In the genomic region with DNA sequence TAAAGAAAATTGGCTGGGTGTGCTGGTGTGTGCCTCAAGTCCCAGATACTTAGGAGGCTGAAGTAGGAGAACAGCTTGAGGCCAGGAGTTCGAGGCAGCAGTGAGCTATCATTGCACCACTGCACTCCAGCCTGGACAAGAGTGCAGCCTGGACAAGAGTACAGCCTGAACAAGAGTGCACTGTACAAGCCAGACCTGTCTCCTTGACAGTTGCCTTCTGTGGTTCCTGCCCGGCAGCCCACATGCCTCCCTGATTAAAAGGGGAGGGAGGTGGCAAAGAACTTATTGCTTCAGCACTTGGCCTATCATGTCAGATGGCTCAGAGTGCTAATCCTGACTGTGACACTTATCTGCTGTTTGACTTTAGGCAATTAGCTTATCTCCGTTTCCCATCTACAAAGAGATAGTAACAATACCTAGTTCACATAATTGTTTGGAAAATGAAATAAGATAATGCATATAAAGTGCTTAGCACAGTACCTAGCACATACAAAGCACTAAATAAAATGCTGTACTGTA, we compare ENCODE assay signal across 19 cellular contexts.
"Had no signal": no experiment of that assay in that cellular context is flagged by ENCODE, and none has a peak within 500 bp of the region (broad histone marks: within the 10 kb centered on the region; RNA-seq: fewer than 3 reads in every experiment).

No MANE protein-coding gene starts in this region.

- H3K9me3 ChIP-seq: adrenal gland, esophagus muscularis mucosa, lower lobe of right lung, tibial nerve had no signal

- H3K9me3 Mint-ChIP-seq: activated naive CD4-positive, alpha-beta T cell treated with anti-CD3 and anti-CD28 coated beads, Interleukin-2, amount 50 U/mL, for 24 hours; dendritic cell treated with granulocyte-macrophage colony-stimulating factor and Interleukin-4, amounts not matched to agents 40 ng/mL and 50 ng/mL, for 4 days; neural crest cell; stimulated activated naive CD8-positive, alpha-beta T cell treated with anti-CD3 and anti-CD28 coated beads, Interleukin-15, Interleukin-2, amounts not matched to agents 100 ng/mL and 50 ng/mL, for 24 hours had no signal

- DNase-seq: activated CD4-positive, alpha-beta T cell treated with anti-CD3 and anti-CD28 coated beads, Interleukin-2, amount 50 U/mL, for 1 hour; activated CD4-positive, CD25-positive, alpha-beta regulatory T cell treated with anti-CD3 and anti-CD28 coated beads, Interleukin-2, amount 50 U/mL, for 72 hours; activated CD8-positive, alpha-beta memory T cell treated with anti-CD3 and anti-CD28 coated beads, Interleukin-2, amount 50 U/mL, for 4 hours; activated gamma-delta T cell; adrenal gland; effector CD8-positive, alpha-beta T cell; left cardiac atrium; lower lobe of right lung; midbrain; T-helper 1 cell; T1000 had no signal

- H3K27me3 Mint-ChIP-seq: activated naive CD4-positive, alpha-beta T cell treated with anti-CD3 and anti-CD28 coated beads, Interleukin-2, amount 50 U/mL, for 24 hours; dendritic cell treated with granulocyte-macrophage colony-stimulating factor and Interleukin-4, amounts not matched to agents 40 ng/mL and 50 ng/mL, for 4 days; progenitor cell of endocrine pancreas; stimulated activated naive CD8-positive, alpha-beta T cell treated with anti-CD3 and anti-CD28 coated beads, Interleukin-15, Interleukin-2, amounts not matched to agents 100 ng/mL and 50 ng/mL, for 24 hours had no signal

- H3K4me1 Mint-ChIP-seq: activated naive CD4-positive, alpha-beta T cell treated with anti-CD3 and anti-CD28 coated beads, Interleukin-2, amount 50 U/mL, for 24 hours; neural crest cell had no signal

- H3K4me1 ChIP-seq: adrenal gland, esophagus muscularis mucosa, lower lobe of right lung, tibial nerve had no signal

- H3K4me3 ChIP-seq: adrenal gland, esophagus muscularis mucosa, lower lobe of right lung, skin epidermis, tibial nerve had no signal

- ATAC-seq: lower lobe of right lung had no signal

- H3K27me3 ChIP-seq: adrenal gland, esophagus muscularis mucosa, tibial nerve had no signal

- H3K27ac Mint-ChIP-seq: activated naive CD4-positive, alpha-beta T cell treated with anti-CD3 and anti-CD28 coated beads, Interleukin-2, amount 50 U/mL, for 24 hours; dendritic cell treated with granulocyte-macrophage colony-stimulating factor and Interleukin-4, amounts not matched to agents 40 ng/mL and 50 ng/mL, for 4 days; progenitor cell of endocrine pancreas; stimulated activated naive CD8-positive, alpha-beta T cell treated with anti-CD3 and anti-CD28 coated beads, Interleukin-15, Interleukin-2, amounts not matched to agents 100 ng/mL and 50 ng/mL, for 24 hours had no signal

- H3K36me3 ChIP-seq: adrenal gland, esophagus muscularis mucosa, lower lobe of right lung had no signal

- H3K4me3 Mint-ChIP-seq: activated naive CD4-positive, alpha-beta T cell treated with anti-CD3 and anti-CD28 coated beads, Interleukin-2, amount 50 U/mL, for 24 hours; dendritic cell treated with granulocyte-macrophage colony-stimulating factor and Interleukin-4, amounts not matched to agents 40 ng/mL and 50 ng/mL, for 4 days; neural crest cell; stimulated activated naive CD8-positive, alpha-beta T cell treated with anti-CD3 and anti-CD28 coated beads, Interleukin-15, Interleukin-2, amounts not matched to agents 100 ng/mL and 50 ng/mL, for 24 hours had no signal

- H3K27ac ChIP-seq: adrenal gland, esophagus muscularis mucosa, lower lobe of right lung, skin epidermis, tibial nerve had no signal
